Comparison of ENCODE assay signal across 23 cellular contexts in the genomic region with DNA sequence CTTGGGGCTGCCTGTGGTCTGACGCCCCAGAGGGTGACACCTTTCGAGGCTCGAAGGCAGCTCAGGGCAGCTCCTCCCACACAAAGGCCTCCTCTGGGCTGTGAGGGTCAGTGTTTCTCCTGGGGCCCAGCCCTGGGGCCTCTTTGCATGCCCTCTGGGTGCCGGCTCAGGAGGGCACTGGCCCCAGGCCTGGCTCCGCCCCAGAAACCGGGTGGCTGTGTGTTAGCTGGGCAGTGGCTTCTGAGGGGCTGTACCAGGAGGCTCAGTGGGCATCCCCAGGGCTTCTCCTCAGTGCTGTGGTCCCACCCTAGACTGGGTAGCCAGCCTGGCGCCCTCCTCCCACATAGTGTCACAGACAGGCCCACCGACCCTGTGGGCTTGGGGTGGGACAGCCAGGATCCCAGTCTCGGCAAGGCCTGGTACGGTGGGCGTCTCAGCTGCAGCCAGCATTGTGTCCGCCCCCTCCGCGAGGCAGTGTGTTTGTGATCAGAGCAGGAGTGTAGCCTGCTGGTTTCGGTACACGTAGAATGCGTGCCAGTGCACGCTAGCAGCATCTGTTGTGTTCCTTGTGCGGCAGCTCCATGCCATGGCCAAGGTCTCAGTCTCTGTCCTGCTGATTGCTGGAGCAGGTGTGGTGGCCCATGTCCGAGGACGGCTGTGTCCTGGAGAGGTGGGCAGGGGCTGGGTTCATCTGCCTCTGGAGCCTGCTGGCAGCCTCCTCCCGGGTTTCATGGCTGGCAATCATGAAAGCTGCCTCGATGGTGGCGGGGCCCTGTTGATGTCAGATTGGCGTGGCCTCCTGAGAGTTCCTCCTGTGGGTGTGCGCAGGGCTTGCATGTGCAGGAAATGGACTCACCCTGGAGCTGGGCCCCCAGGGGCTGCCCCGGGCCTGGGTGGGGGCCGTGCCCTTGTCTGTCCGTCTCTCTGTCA. TPM values are rescaled to one million over a fixed set of nuclear protein-coding genes. Genes with fewer than 3 reads are reported as not detected.
A peak's percentile ranks its signal among the peaks of the same experiment; 100 is the strongest.
DNase-seq lines count a peak whose midpoint lies in the region; ATAC-seq, FAIRE-seq and TF ChIP-seq lines count a peak whose summit lies in the region.
"Had no signal": no experiment of that assay in that cellular context is flagged by ENCODE, and none has a peak within 500 bp of the region (broad histone marks: within the 10 kb centered on the region; RNA-seq: fewer than 3 reads in every experiment).

No MANE protein-coding gene starts in this region.

- peak overlapping the region; percentile 80 for H3K18ac ChIP-seq in neuronal stem cell (ENCODE audit: low read length)

- H3K79me1 ChIP-seq in neuronal stem cell (ENCODE audit: low read depth, low read length): no peaks in the 10 kb centered on the region

- 73% methylated on average over 29 of the region's 29 CpGs for WGBS in K562 (ENCODE audit: insufficient coverage, low coverage, missing lambda C conversion rate)
- no CpG with 5 or more reads among the region's 29 CpGs for WGBS in neuronal stem cell (ENCODE audit: extremely low coverage in 2 of 2, insufficient read length in 2 of 2, insufficient replicate concordance in 1 of 2), 2 donors

- H3K9ac ChIP-seq in K562 (ENCODE audit: insufficient read depth in 1 of 2, low read depth in 2 of 2, low read length in 2 of 2) (peak overlapping the region in 1 of 2 experiments; percentile 63; a peak in 2 of 4 replicates), neuronal stem cell (ENCODE audit: low read depth, low read length, poor library complexity) (no peak overlapping the region)

- no peaks in the 10 kb centered on the region for H3K9me3 ChIP-seq in HEK293 (ENCODE audit: control insufficient read depth, insufficient read depth, low read depth, low read length)
- H3K9me3 ChIP-seq in K562 (replicated peaks; ENCODE audit: control insufficient read depth, insufficient read depth, low read depth, low read length): no peaks in the 10 kb centered on the region
- peaks cover 3 to 6% of the 10 kb centered on the region in 2 donors for H3K9me3 ChIP-seq in neuronal stem cell (replicated peaks in 1 of 2; ENCODE audit: control insufficient read depth in 2 of 2, insufficient read depth in 1 of 2, low read depth in 1 of 2, low read length in 2 of 2)

- BruUV-seq in K562 (replicated peaks; lab: Mats Ljungman, UMichigan): no TSS peak

- H3K27me3 ChIP-seq in K562 (ENCODE audit: control insufficient read depth in 2 of 2, insufficient read depth in 2 of 2, low read length in 2 of 2) (no peaks in the 10 kb centered on the region; a peak in 1 of 5 replicates), neuronal stem cell (ENCODE audit: control insufficient read depth in 3 of 3, insufficient read depth in 3 of 3, low read depth in 1 of 3, low read length in 3 of 3) (no peaks in the 10 kb centered on the region)

- TF ChIP-seq EP300 in K562 (IDR thresholded peaks at IDR 0.05; ENCODE audit: low read length): no peak

- H3K9me3 Mint-ChIP-seq in effector memory CD8-positive, alpha-beta T cell: peaks cover 0 to 7% of the 10 kb centered on the region in 2 donors
- H3K9me3 Mint-ChIP-seq: activated CD4-positive, alpha-beta T cell treated with anti-CD3 and anti-CD28 coated beads, Interleukin-2, amount 10 ng/mL, durations not matched to agents 24 days and 14 days had no signal

- peak overlapping the region; percentile 0 for H3K23ac ChIP-seq in neuronal stem cell (ENCODE audit: low read depth, low read length, poor library complexity)

- H3K27ac ChIP-seq in HEK293 (ENCODE audit: extremely low read depth, low read depth, low read length) (no peak overlapping the region), K562 (ENCODE audit: extremely low read depth, low read depth, low read length) (no peak overlapping the region), neuronal stem cell (replicated peaks; ENCODE audit: low read length) (no peak overlapping the region)

- no peak for FAIRE-seq in K562 (lab: Jason Lieb, UNC)
- no peak for FAIRE-seq in GM12891 (lab: Jason Lieb, UNC)

- POLR2A ChIA-PET in HEK293 (lab: Yijun Ruan, JAX): no interaction called here
- POLR2A ChIA-PET in K562 (lab: Yijun Ruan, JAX): interaction anchor here (0.9 to 2.0 kb wide), 4 partner anchors 9 to 15 kb away, joined by 3 to 9 read pairs (median 4); no protein-coding TSS in a partner anchor

- H3K4me3 ChIP-seq in HEK293 (ENCODE audit: low read depth, low read length) (no peak overlapping the region), K562 (no peak overlapping the region), neuronal stem cell (ENCODE audit: low read length in 2 of 2) (no peak overlapping the region)

- H4K8ac ChIP-seq in neuronal stem cell (ENCODE audit: low read depth, low read length): no peak overlapping the region

- H3K4me1 ChIP-seq in HEK293 (ENCODE audit: control insufficient read depth, insufficient read depth, low read length) (no peaks in the 10 kb centered on the region), K562 (replicated peaks in 1 of 2; ENCODE audit: control insufficient read depth in 2 of 2, insufficient read depth in 2 of 2, low read length in 2 of 2) (peaks cover 12 to 75% of the 10 kb centered on the region in 2 experiments; a peak in 3 of 5 replicates), neuronal stem cell (ENCODE audit: control insufficient read depth in 2 of 2, insufficient read depth in 1 of 2, low read depth in 1 of 2, low read length in 2 of 2) (peaks cover 5 to 8% of the 10 kb centered on the region in 2 donors)

- H3K4me1 Mint-ChIP-seq in effector memory CD8-positive, alpha-beta T cell (ENCODE audit: low read depth in 2 of 2): peaks cover 4 to 6% of the 10 kb centered on the region in 2 donors

- CTCF ChIA-PET in HEK293 (lab: Yijun Ruan, JAX) (interaction anchor here (0.7 to 1.7 kb wide), 3 partner anchors 8 to 158 kb away, joined by 3 to 5 read pairs (median 3); no protein-coding TSS in a partner anchor), K562 (lab: Yijun Ruan, JAX; ENCODE audit: low intra/inter-chr PET ratio) (no interaction called here)

- in situ Hi-C loops in K562 (cut with MboI): no loop called here

- H2BK15ac ChIP-seq in neuronal stem cell (ENCODE audit: low read length): peak overlapping the region; percentile 54

- TF ChIP-seq RAD21 in K562 (CRISPR knock-in tag; conservative IDR thresholded peaks at IDR 0.05 in 1 of 2, IDR thresholded peaks at IDR 0.05 in 1 of 2): no peak

- H3K4me2 ChIP-seq in K562 (ENCODE audit: insufficient read depth, low read length): no peak overlapping the region
- no peak overlapping the region for H3K4me2 ChIP-seq in neuronal stem cell (ENCODE audit: insufficient read depth, low read length, poor library complexity, severe bottlenecking)

- no peak overlapping the region for H3K4ac ChIP-seq in neuronal stem cell (ENCODE audit: low read length)

- peaks cover 9% of the 10 kb centered on the region for H3K36me3 Mint-ChIP-seq in effector memory CD8-positive, alpha-beta T cell (ENCODE audit: insufficient read depth)
- H3K36me3 Mint-ChIP-seq: mesothelial cell of epicardium had no signal

- H2BK5ac ChIP-seq in neuronal stem cell (ENCODE audit: low read length): peak overlapping the region; percentile 82

- H3K36me3 ChIP-seq in HEK293 (ENCODE audit: control insufficient read depth in 2 of 2, insufficient read depth in 1 of 2, low read length in 2 of 2): no peaks in the 10 kb centered on the region
- no peaks in the 10 kb centered on the region for H3K36me3 ChIP-seq in K562 (ENCODE audit: control insufficient read depth, insufficient read depth, low read length)
- no peaks in the 10 kb centered on the region for H3K36me3 ChIP-seq in neuronal stem cell (replicated peaks in 1 of 2; ENCODE audit: control insufficient read depth in 2 of 2, insufficient read depth in 2 of 2, low read length in 2 of 2)

- H3K27me3 Mint-ChIP-seq in effector memory CD8-positive, alpha-beta T cell: peaks cover 0 to 7% of the 10 kb centered on the region in 2 donors
- H3K27me3 Mint-ChIP-seq: activated CD4-positive, alpha-beta T cell treated with anti-CD3 and anti-CD28 coated beads, Interleukin-2, amount 10 ng/mL, durations not matched to agents 24 days and 14 days; activated T-cell treated with anti-CD3 and anti-CD28 coated beads, Interleukin-2, amount 50 U/mL, for 24 hours had no signal

- intact Hi-C loops in K562 (cut with micrococcal nuclease): no loop called here

- peak overlapping the region; percentile 22 for H2BK12ac ChIP-seq in neuronal stem cell (ENCODE audit: low read length)

- H3K79me2 ChIP-seq in K562 (ENCODE audit: control insufficient read depth, insufficient read depth, low read length): no peaks in the 10 kb centered on the region

- H2AFZ ChIP-seq in K562 (ENCODE audit: low read depth, low read length): no peak overlapping the region
- H2AFZ ChIP-seq in neuronal stem cell (ENCODE audit: low read length): no peak overlapping the region

- H2AK5ac ChIP-seq in neuronal stem cell (ENCODE audit: low read depth, low read length): peak overlapping the region; percentile 91

- peak; percentile 37 for DNase-seq in CD1c-positive myeloid dendritic cell (ENCODE audit: extremely low spot score)
- no peak for DNase-seq in K562 (ENCODE audit: extremely low read depth in 1 of 4, low spot score in 3 of 4)
- no peak for DNase-seq in neuronal stem cell (ENCODE audit: low spot score)
- DNase-seq in stimulated activated CD4-positive, alpha-beta T cell treated with anti-CD3 and anti-CD28 coated beads, Interleukin-15, amount 100 ng/mL, for 24 hours: no peak
- no peak for DNase-seq in GM12891 (ENCODE audit: insufficient read length, low spot score)
- no peak for DNase-seq in effector memory CD8-positive, alpha-beta T cell
- DNase-seq: activated CD4-positive, alpha-beta T cell treated with anti-CD3 and anti-CD28 coated beads, Interleukin-2, amount 10 ng/mL, durations not matched to agents 24 days and 14 days; activated T-cell treated with anti-CD3 and anti-CD28 coated beads, Interleukin-2, amount 50 U/mL, for 24 hours; CD4-positive, CD25-positive, alpha-beta regulatory T cell; H9; naive B cell; NCI-H1048; NCI-H187 treated with DMSO at 0.1 percent for 48 hours; NCI-H526 treated with DMSO at 0.1 percent for 48 hours; retina; SHP77 treated with DMSO at 0.1 percent for 48 hours; stimulated activated CD4-positive, alpha-beta T cell treated with anti-CD3 and anti-CD28 coated beads, Interleukin-2, amount 100 ng/mL, for 48 hours; substantia nigra; SW 1271; T-helper 9 cell had no signal

- H3K9me1 ChIP-seq in K562 (ENCODE audit: control insufficient read depth, insufficient read depth, low read length): no peaks in the 10 kb centered on the region

- H3K4me3 Mint-ChIP-seq in effector memory CD8-positive, alpha-beta T cell: no peak overlapping the region
- H3K4me3 Mint-ChIP-seq: activated CD4-positive, alpha-beta T cell treated with anti-CD3 and anti-CD28 coated beads, Interleukin-2, amount 10 ng/mL, durations not matched to agents 24 days and 14 days; activated T-cell treated with anti-CD3 and anti-CD28 coated beads, Interleukin-2, amount 50 U/mL, for 24 hours; brain; CD4-positive, CD25-positive, alpha-beta regulatory T cell; H9; mesothelial cell of epicardium; naive B cell had no signal

- TF ChIP-seq CTCF in HEK293 (tag by site-specific recombination; IDR thresholded peaks at IDR 0.05): no peak
- TF ChIP-seq CTCF in K562 (IDR thresholded peaks at IDR 0.05 in 2 of 3, conservative IDR thresholded peaks at IDR 0.05 in 1 of 3; ENCODE audit: insufficient read depth in 2 of 3, low read depth in 1 of 3, low read length in 3 of 3): no peak

- ATAC-seq in K562: no peak
- ATAC-seq in effector memory CD8-positive, alpha-beta T cell (replicated peaks): no peak

- no peak for TF ChIP-seq POLR2A in K562 (conservative IDR thresholded peaks at IDR 0.05)
- TF ChIP-seq POLR2A in GM12891 (IDR thresholded peaks at IDR 0.05; ENCODE audit: low read depth, low read length): no peak

- 0 out of 2 replicates have a peak, but pooled peaks cover 4% of the 10 kb centered on the region for H4K20me1 ChIP-seq in K562 (replicated peaks; ENCODE audit: control insufficient read depth, insufficient read depth, low read length)

- peak overlapping the region; percentile 0 for H3K14ac ChIP-seq in neuronal stem cell (ENCODE audit: low read length)

- H4K91ac ChIP-seq in neuronal stem cell (ENCODE audit: low read depth, low read length, poor library complexity): no peak overlapping the region

- no peak overlapping the region for H2BK120ac ChIP-seq in neuronal stem cell (ENCODE audit: low read depth, low read length)

- no peak overlapping the region for H3K27ac Mint-ChIP-seq in effector memory CD8-positive, alpha-beta T cell
- H3K27ac Mint-ChIP-seq: activated CD4-positive, alpha-beta T cell treated with anti-CD3 and anti-CD28 coated beads, Interleukin-2, amount 10 ng/mL, durations not matched to agents 24 days and 14 days; activated T-cell treated with anti-CD3 and anti-CD28 coated beads, Interleukin-2, amount 50 U/mL, for 24 hours; brain; CD4-positive, CD25-positive, alpha-beta regulatory T cell; H9; mesothelial cell of epicardium had no signal

RNA-seq across cellular contexts. Expression of gene RRP1, which starts 28.0 kb away (rescaled TPM):
- total RNA-seq in K562 (2011; cell fraction: chromatin; rRNA removed; ENCODE audit: low replicate concordance): 200 and 398 TPM in 2 replicates
- total RNA-seq in K562 (2011; cell fraction: nucleolus; rRNA removed): 176 and 196 TPM in 2 replicates
- total RNA-seq in K562 (2011; cell fraction: nucleoplasm; rRNA removed): 186 and 220 TPM in 2 replicates
- 68.6 and 84.3 TPM in 2 replicates for total RNA-seq in K562 (2014; rRNA removed)
- total RNA-seq in K562 (2014; rRNA removed; fragmentation: Illumina TruSeq; extraction: Trizol): 40.5 and 48.5 TPM in 2 replicates
- total RNA-seq in K562 (2015; rRNA removed; fragmentation: Illumina TruSeq; extraction: Trizol): 51.6 and 52.9 TPM in 2 replicates
- total RNA-seq in K562 (2021): 89.1 and 105 TPM in 2 replicates
- 38.0 and 47.3 TPM in 2 replicates for polyA plus RNA-seq in K562 (2011; rRNA removed)
- 22.9 and 23.5 TPM in 2 replicates for polyA plus RNA-seq in K562 (2011; cell fraction: cytosol; rRNA removed)
- polyA plus RNA-seq in K562 (2011; cell fraction: nucleus; rRNA removed): 233 and 286 TPM in 2 replicates
- polyA plus RNA-seq in K562 (2012): 35.6 and 62.2 TPM in 2 replicates
- polyA plus RNA-seq in K562 (2014; fragmentation: Illumina TruSeq; extraction: Trizol): 79.7 and 97.5 TPM in 2 replicates
- polyA plus RNA-seq in K562 (2014; fragmentation: Nextera tagmentation; extraction: Ambion mirVana): 1 to 10 TPM in 1 of 2 experiments, under 1 TPM in 1; 0.89 to 1.8 TPM
- 60.2 and 64.7 TPM in 2 replicates for polyA plus RNA-seq in K562 (2014; rRNA removed)
- polyA minus RNA-seq in K562 (2011; rRNA and poly(A)+ RNA removed): 23.9 and 28.6 TPM in 2 replicates
- polyA minus RNA-seq in K562 (2011; cell fraction: cytosol; rRNA and poly(A)+ RNA removed): 20.8 and 22.0 TPM in 2 replicates
- 66.5 and 104 TPM in 2 replicates for polyA minus RNA-seq in K562 (2011; cell fraction: nucleus; rRNA and poly(A)+ RNA removed)
- 18.5 TPM for polyA plus RNA-seq in neuronal stem cell (2013, experiment 1 of 2)
- 19.3 TPM for polyA plus RNA-seq in neuronal stem cell (2013, experiment 2 of 2)
- 26.4 TPM for polyA plus RNA-seq in GM12891 (2012; ENCODE audit: low read depth, missing spikeins)

RNA-seq across cellular contexts. Expression of gene CSTB, which starts 41.3 kb away (rescaled TPM):
- 10.6 and 21.9 TPM in 2 replicates for total RNA-seq in K562 (2011; cell fraction: chromatin; rRNA removed; ENCODE audit: low replicate concordance)
- 19.5 and 22.0 TPM in 2 replicates for total RNA-seq in K562 (2011; cell fraction: nucleolus; rRNA removed)
- total RNA-seq in K562 (2011; cell fraction: nucleoplasm; rRNA removed): 18.3 and 24.3 TPM in 2 replicates
- total RNA-seq in K562 (2014; rRNA removed) (23.1 and 29.0 TPM in 2 replicates), K562 (2014; rRNA removed; fragmentation: Illumina TruSeq; extraction: Trizol) (20.8 and 21.1 TPM in 2 replicates), K562 (2015; rRNA removed; fragmentation: Illumina TruSeq; extraction: Trizol) (31.7 and 34.9 TPM in 2 replicates), K562 (2021) (43.5 and 48.1 TPM in 2 replicates)
- polyA plus RNA-seq in K562 (2011; rRNA removed) (46.6 and 58.0 TPM in 2 replicates), K562 (2014; fragmentation: Illumina TruSeq; extraction: Trizol) (64.2 and 79.8 TPM in 2 replicates), K562 (2014; fragmentation: Nextera tagmentation; extraction: Ambion mirVana) (10 to 100 TPM; 12.4 to 17.1 TPM), K562 (2014; rRNA removed) (65.0 and 67.8 TPM in 2 replicates)
- 74.4 and 80.8 TPM in 2 replicates for polyA plus RNA-seq in K562 (2011; cell fraction: cytosol; rRNA removed)
- 36.5 and 43.3 TPM in 2 replicates for polyA plus RNA-seq in K562 (2011; cell fraction: nucleus; rRNA removed)
- polyA plus RNA-seq in K562 (2012): 76.9 and 118 TPM in 2 replicates
- 33.5 and 37.4 TPM in 2 replicates for polyA minus RNA-seq in K562 (2011; rRNA and poly(A)+ RNA removed)
- polyA minus RNA-seq in K562 (2011; cell fraction: cytosol; rRNA and poly(A)+ RNA removed): 14.2 and 21.7 TPM in 2 replicates
- polyA minus RNA-seq in K562 (2011; cell fraction: nucleus; rRNA and poly(A)+ RNA removed): 9.0 and 14.1 TPM in 2 replicates
- 86.0 TPM for polyA plus RNA-seq in neuronal stem cell (2013, experiment 1 of 2)
- polyA plus RNA-seq in neuronal stem cell (2013, experiment 2 of 2): 88.8 TPM
- polyA plus RNA-seq in GM12891 (2012; ENCODE audit: low read depth, missing spikeins): 46.0 TPM

RNA-seq across cellular contexts. Expression of gene AGPAT3, which starts 47.6 kb away (rescaled TPM):
- 91.3 and 152 TPM in 2 replicates for total RNA-seq in K562 (2011; cell fraction: chromatin; rRNA removed; ENCODE audit: low replicate concordance)
- total RNA-seq in K562 (2011; cell fraction: nucleolus; rRNA removed): 92.9 and 103 TPM in 2 replicates
- total RNA-seq in K562 (2011; cell fraction: nucleoplasm; rRNA removed): 104 and 106 TPM in 2 replicates
- total RNA-seq in K562 (2014; rRNA removed) (41.3 and 50.4 TPM in 2 replicates), K562 (2014; rRNA removed; fragmentation: Illumina TruSeq; extraction: Trizol) (27.3 and 28.6 TPM in 2 replicates), K562 (2015; rRNA removed; fragmentation: Illumina TruSeq; extraction: Trizol) (33.7 and 35.7 TPM in 2 replicates), K562 (2021) (88.4 and 90.1 TPM in 2 replicates)
- polyA plus RNA-seq in K562 (2011; rRNA removed) (48.3 and 63.4 TPM in 2 replicates), K562 (2014; fragmentation: Illumina TruSeq; extraction: Trizol) (33.2 and 48.4 TPM in 2 replicates), K562 (2014; fragmentation: Nextera tagmentation; extraction: Ambion mirVana) (1 to 10 TPM; 1.5 TPM), K562 (2014; rRNA removed) (46.6 and 50.1 TPM in 2 replicates)
- polyA plus RNA-seq in K562 (2011; cell fraction: cytosol; rRNA removed): 66.5 and 76.4 TPM in 2 replicates
- polyA plus RNA-seq in K562 (2011; cell fraction: nucleus; rRNA removed): 70.1 and 87.0 TPM in 2 replicates
- polyA plus RNA-seq in K562 (2012): 42.6 and 65.7 TPM in 2 replicates
- 40.0 and 57.0 TPM in 2 replicates for polyA minus RNA-seq in K562 (2011; rRNA and poly(A)+ RNA removed)
- polyA minus RNA-seq in K562 (2011; cell fraction: cytosol; rRNA and poly(A)+ RNA removed): 48.7 and 66.4 TPM in 2 replicates
- polyA minus RNA-seq in K562 (2011; cell fraction: nucleus; rRNA and poly(A)+ RNA removed): 26.1 and 32.4 TPM in 2 replicates
- 7.7 TPM for polyA plus RNA-seq in neuronal stem cell (2013, experiment 1 of 2)
- polyA plus RNA-seq in neuronal stem cell (2013, experiment 2 of 2): 7.4 TPM
- polyA plus RNA-seq in GM12891 (2012; ENCODE audit: low read depth, missing spikeins): 36.9 TPM
